Comparison of ENCODE assay signal across 29 cellular contexts in genomic region chr3:138365253-138365555, GRCh38. TPM values are rescaled to one million over a fixed set of nuclear protein-coding genes. Genes with fewer than 3 reads are reported as not detected.
"Had no signal": no experiment of that assay in that cellular context is flagged by ENCODE, and none has a peak within 500 bp of the region (broad histone marks: within the 10 kb centered on the region; RNA-seq: fewer than 3 reads in every experiment).

No MANE protein-coding gene starts in this region.

- FAIRE-seq: HepG2 had no signal

- H3K4me3 ChIP-seq: breast epithelium, SJCRH30 had no signal

- H3K27ac ChIP-seq: KMS-11, SJCRH30, VCaP had no signal

- H3K36me3 ChIP-seq: breast epithelium had no signal

- ATAC-seq: activated T-cell treated with anti-CD3 and anti-CD28 coated beads, Interleukin-2, amount 50 U/mL, for 72 hours; HepG2 had no signal

- H3K9me3 ChIP-seq: breast epithelium, SJCRH30, SK-N-SH had no signal

- DNase-seq: activated CD4-positive, alpha-beta memory T cell treated with anti-CD3 and anti-CD28 coated beads, Interleukin-2, amount 10 ng/mL, durations not matched to agents 7 days and 5 days; activated CD4-positive, alpha-beta T cell treated with anti-CD3 and anti-CD28 coated beads, Interleukin-2, amount 10 ng/mL, durations not matched to agents 7 days and 5 days; activated CD4-positive, CD25-positive, alpha-beta regulatory T cell; activated naive CD4-positive, alpha-beta T cell; activated T-cell treated with anti-CD3 and anti-CD28 coated beads, Interleukin-2, amount 50 U/mL, for 72 hours; anterior cingulate cortex; NCI-H1092; NCI-H1417 treated with DMSO at 0.1 percent for 48 hours; NCI-H1694; NCI-H2029; NCI-H2107; NCI-H2171 treated with DMSO at 0.1 percent for 48 hours; NCI-H226; NCI-H526 treated with DMSO at 0.1 percent for 48 hours; NCI-H82; SJCRH30; SK-N-SH; T-helper 1 cell had no signal

- H3K27me3 ChIP-seq: SJCRH30 had no signal

RNA-seq across cellular contexts. Expression of gene MRAS, which starts 16.8 kb away (rescaled TPM):
- total RNA-seq: activated CD4-positive, alpha-beta memory T cell treated with anti-CD3 and anti-CD28 coated beads, Interleukin-2, amount 10 ng/mL, durations not matched to agents 7 days and 5 days; activated CD4-positive, alpha-beta T cell treated with anti-CD3 and anti-CD28 coated beads, Interleukin-2, amount 10 ng/mL, durations not matched to agents 7 days and 5 days; activated CD8-positive, alpha-beta memory T cell treated with anti-CD3 and anti-CD28 coated beads for 36 hours; activated T-helper 2 cell treated with anti-CD3 and anti-CD28 coated beads, Interferon-gamma antibody, Interleukin-2, Interleukin-4, amounts not matched to agents 10 μg/mL and 5 μg/mL and 100 μg/mL, durations not matched to agents 14 hours and 24 hours and 36 hours; OCI-LY7; T-helper 2 cell treated with Interferon-gamma antibody and Interleukin-4, amounts not matched to agents 100 ng/mL and 5 ng/mL, for 36 hours had no signal

RNA-seq across cellular contexts. Expression of gene NME9, which starts 35.6 kb away (rescaled TPM):
- total RNA-seq: activated CD4-positive, alpha-beta T cell treated with anti-CD3 and anti-CD28 coated beads, Interleukin-2, amount 10 ng/mL, durations not matched to agents 7 days and 5 days; activated CD8-positive, alpha-beta memory T cell treated with anti-CD3 and anti-CD28 coated beads for 36 hours; HepG2; MCF 10A; NCI-H460; OCI-LY7; RPMI7951; T-helper 2 cell treated with Interferon-gamma antibody and Interleukin-4, amounts not matched to agents 100 ng/mL and 5 ng/mL, for 36 hours had no signal
- polyA plus RNA-seq: HepG2 had no signal
